15 cellular contexts compared by ENCODE assay signal in genomic region chr2:64177315-64177714, GRCh38. TPM values are rescaled to one million over a fixed set of nuclear protein-coding genes. Genes with fewer than 3 reads are reported as not detected.
DNase-seq lines count a peak whose midpoint lies in the region; ATAC-seq and TF ChIP-seq lines count a peak whose summit lies in the region.
"Had no signal": no experiment of that assay in that cellular context is flagged by ENCODE, and none has a peak within 500 bp of the region (broad histone marks: within the 10 kb centered on the region; RNA-seq: fewer than 3 reads in every experiment).

No MANE protein-coding gene starts in this region.

- no peak for TF ChIP-seq EP300 in gastroesophageal sphincter (IDR thresholded peaks at IDR 0.05)

- no peak overlapping the region for H3K4ac ChIP-seq in trophoblast cell (ENCODE audit: low read depth, low read length)

- ATAC-seq in gastroesophageal sphincter (peak; percentile 62), GM21723 (IDR thresholded peaks at IDR 0.05; ENCODE audit: unreplicated experiment) (no peak)
- ATAC-seq: activated CD8-positive, alpha-beta T cell treated with anti-CD3 and anti-CD28 coated beads, Interleukin-2, amount 10 ng/mL, durations not matched to agents 7 days and 5 days had no signal

- H3K79me2 ChIP-seq in trophoblast cell (ENCODE audit: control insufficient read depth, insufficient read depth, low read length, poor library complexity): no peaks in the 10 kb centered on the region

- H3K27ac ChIP-seq in gastroesophageal sphincter: no peak overlapping the region
- no peak overlapping the region for H3K27ac ChIP-seq in trophoblast cell (ENCODE audit: low read depth, low read length)
- H3K27ac ChIP-seq in tibial artery: peak overlapping the region in 1 of 2 donors; percentile 33
- H3K27ac ChIP-seq: dorsolateral prefrontal cortex, vagina had no signal

- H2BK5ac ChIP-seq in trophoblast cell (ENCODE audit: low read depth, low read length, poor library complexity): no peak overlapping the region

- no peaks in the 10 kb centered on the region for H3K27me3 ChIP-seq in gastroesophageal sphincter
- H3K27me3 ChIP-seq in trophoblast cell (ENCODE audit: insufficient read depth, low read length): no peaks in the 10 kb centered on the region
- no peaks in the 10 kb centered on the region for H3K27me3 ChIP-seq in tibial artery
- H3K27me3 ChIP-seq: dorsolateral prefrontal cortex, vagina had no signal

- no peak overlapping the region for H2AFZ ChIP-seq in trophoblast cell (ENCODE audit: insufficient read depth, low read length, poor library complexity)

- TF ChIP-seq POLR2A in gastroesophageal sphincter (IDR thresholded peaks at IDR 0.05): no peak

- no peaks in the 10 kb centered on the region for H3K9me3 ChIP-seq in gastroesophageal sphincter
- no peaks in the 10 kb centered on the region for H3K9me3 ChIP-seq in trophoblast cell (ENCODE audit: insufficient read depth, low read depth, low read length)
- no peaks in the 10 kb centered on the region for H3K9me3 ChIP-seq in tibial artery
- H3K9me3 ChIP-seq: vagina had no signal

- H3K4me1 ChIP-seq in gastroesophageal sphincter (peaks cover 0 to 4% (median 0%) of the 10 kb centered on the region in 3 donors), trophoblast cell (ENCODE audit: control insufficient read depth in 1 of 2, insufficient read depth in 2 of 2, low read length in 2 of 2) (peaks cover 0 to 4% of the 10 kb centered on the region in 2 experiments), tibial artery (peaks cover 0 to 9% (median 2%) of the 10 kb centered on the region in 4 donors)

- TF ChIP-seq CTCF in gastroesophageal sphincter (IDR thresholded peaks at IDR 0.05) (no peak), tibial artery (IDR thresholded peaks at IDR 0.05) (no peak)

- H3K4me3 ChIP-seq in gastroesophageal sphincter: no peak overlapping the region
- H3K4me3 ChIP-seq in trophoblast cell (ENCODE audit: low read depth, low read length): no peak overlapping the region
- H3K4me3 ChIP-seq in tibial artery: no peak overlapping the region
- H3K4me3 ChIP-seq: dorsolateral prefrontal cortex, vagina had no signal

- H2BK12ac ChIP-seq in trophoblast cell (ENCODE audit: low read length): no peak overlapping the region

- no peak overlapping the region for H4K12ac ChIP-seq in trophoblast cell (ENCODE audit: low read depth, low read length)

- H4K91ac ChIP-seq in trophoblast cell (ENCODE audit: low read depth, low read length): no peak overlapping the region

- no peak overlapping the region for H3K14ac ChIP-seq in trophoblast cell (ENCODE audit: low read length)

- no peak overlapping the region for H3K4me2 ChIP-seq in trophoblast cell (ENCODE audit: low read length)

- no peak overlapping the region for H3K23ac ChIP-seq in trophoblast cell (ENCODE audit: low read length)

- WGBS in gastroesophageal sphincter (ENCODE audit: low coverage in 1 of 2), 2 donors: 33 to 55% methylated on average over 1 of the region's 1 CpG
- no CpG with 5 or more reads among the region's 1 CpG for WGBS in trophoblast cell (ENCODE audit: extremely low coverage, insufficient coverage, insufficient read length)

- intact Hi-C loops in tibial artery (cut with DNase I; ENCODE audit: low total_unique reads): no loop called here

- no peak overlapping the region for H3K9ac ChIP-seq in trophoblast cell (ENCODE audit: low read length)

- H3K36me3 ChIP-seq in gastroesophageal sphincter: no peaks in the 10 kb centered on the region
- H3K36me3 ChIP-seq in trophoblast cell (ENCODE audit: control insufficient read depth in 1 of 2, insufficient read depth in 2 of 2, low read length in 2 of 2): no peaks in the 10 kb centered on the region
- H3K36me3 ChIP-seq in tibial artery: no peaks in the 10 kb centered on the region
- H3K36me3 ChIP-seq: vagina had no signal

- no peak overlapping the region for H4K8ac ChIP-seq in trophoblast cell (ENCODE audit: low read depth, low read length)

- no peaks in the 10 kb centered on the region for H3K79me1 ChIP-seq in trophoblast cell (ENCODE audit: low read length)

- H3K18ac ChIP-seq in trophoblast cell (ENCODE audit: low read length): no peak overlapping the region

- H2AK5ac ChIP-seq in trophoblast cell (ENCODE audit: low read length): no peak overlapping the region

- peak; percentile 14 for DNase-seq in GM04503 (ENCODE audit: low read depth)
- peak; percentile 74 for DNase-seq in amniotic epithelial cell (ENCODE audit: low read depth)
- DNase-seq in trophoblast cell: peak; percentile 61 to 88
- DNase-seq in tibial artery: no peak
- no peak for DNase-seq in midbrain (lab: John Stamatoyannopoulos, UW)
- DNase-seq: activated CD8-positive, alpha-beta T cell treated with anti-CD3 and anti-CD28 coated beads, Interleukin-2, amount 10 ng/mL, durations not matched to agents 7 days and 5 days; activated T-cell treated with anti-CD3 and anti-CD28 coated beads, Interleukin-2, amount 50 U/mL, for 48 hours; dorsolateral prefrontal cortex; NCI-H1105; NCI-H526 treated with DMSO at 0.1 percent for 48 hours; SHP77 treated with DMSO at 0.1 percent for 48 hours; stimulated activated CD4-positive, alpha-beta T cell treated with anti-CD3 and anti-CD28 coated beads, Interleukin-2, amount 100 ng/mL, for 48 hours had no signal

- H2BK120ac ChIP-seq in trophoblast cell (ENCODE audit: insufficient read depth, low read length, poor library complexity): no peak overlapping the region

RNA-seq across cellular contexts. Expression of gene PELI1, which starts 33.1 kb away (rescaled TPM):
- total RNA-seq in gastroesophageal sphincter: 10 to 100 TPM; 13.1 to 22.4 (median 20.5) TPM
- 15.2 and 15.3 TPM in 2 replicates for polyA plus RNA-seq in trophoblast cell (2013)

Comparison
In these comparisons a context has a peak if more than half of its experiments do, and no peak if none do; other contexts are left out.
1. DNase-seq: peak in GM04503 (single experiment), amniotic epithelial cell (single experiment) and trophoblast cell (2 of 2); none in tibial artery (0 of 2) and midbrain (single experiment).